15 cellular contexts compared by ENCODE assay signal in genomic region chrX:13164611-13165010, GRCh38.
A peak's percentile ranks its signal among the peaks of the same experiment; 100 is the strongest.
DNase-seq lines count a peak whose midpoint lies in the region; ATAC-seq and TF ChIP-seq lines count a peak whose summit lies in the region.
"Had no signal": no experiment of that assay in that cellular context is flagged by ENCODE, and none has a peak within 500 bp of the region (broad histone marks: within the 10 kb centered on the region; RNA-seq: fewer than 3 reads in every experiment).

No MANE protein-coding gene starts in this region.

- H3K23ac ChIP-seq in mesenchymal stem cell (ENCODE audit: low read length in 2 of 2) = no peak overlapping the region

- no TSS peak for BruUV-seq in mammary epithelial cell (replicated peaks; lab: Mats Ljungman, UMichigan)
- BruUV-seq in MCF 10A (replicated peaks; lab: Mats Ljungman, UMichigan) = no TSS peak

- H3K9ac ChIP-seq in mammary epithelial cell (ENCODE audit: insufficient read depth, low read length) = no peak overlapping the region
- H3K9ac ChIP-seq in mesenchymal stem cell (ENCODE audit: low read length) = peak overlapping the region; percentile 73

- H3K27me3 ChIP-seq in mammary epithelial cell (ENCODE audit: insufficient read depth, low read length) (no peaks in the 10 kb centered on the region), mesenchymal stem cell (ENCODE audit: control insufficient read depth in 1 of 2, insufficient read depth in 1 of 2, low read length in 2 of 2) (no peaks in the 10 kb centered on the region), upper lobe of right lung (no peaks in the 10 kb centered on the region)
- H3K27me3 ChIP-seq: upper lobe of left lung had no signal

- H3K18ac ChIP-seq in mesenchymal stem cell (ENCODE audit: low read depth in 1 of 2, low read length in 2 of 2) = no peak overlapping the region

- H3K4ac ChIP-seq in mesenchymal stem cell (ENCODE audit: low read depth in 1 of 2, low read length in 2 of 2) = no peak overlapping the region

- no peak overlapping the region for H2BK120ac ChIP-seq in mesenchymal stem cell (ENCODE audit: low read depth, low read length)

- H3K27me3 Mint-ChIP-seq in MCF 10A (ENCODE audit: insufficient read depth, unreplicated experiment) = peaks cover 15% of the 10 kb centered on the region
- peaks cover 4% of the 10 kb centered on the region for H3K27me3 Mint-ChIP-seq in endothelial cell (ENCODE audit: unreplicated experiment)

- H3K4me1 ChIP-seq in mammary epithelial cell (ENCODE audit: insufficient read depth, low read length) (peaks cover 3% of the 10 kb centered on the region), mesenchymal stem cell (ENCODE audit: control insufficient read depth, insufficient read depth, low read depth, low read length) (no peaks in the 10 kb centered on the region), upper lobe of right lung (peaks cover 17% of the 10 kb centered on the region)

- H4K91ac ChIP-seq in mesenchymal stem cell (ENCODE audit: low read length) = no peak overlapping the region

- intact Hi-C loops in mammary epithelial cell (cut with micrococcal nuclease) = no loop called here
- intact Hi-C loops in MCF 10A (cut with micrococcal nuclease) = no loop called here
- intact Hi-C loops in upper lobe of right lung (cut with DNase I) = no loop called here

- H3K14ac ChIP-seq in mesenchymal stem cell (ENCODE audit: low read length in 2 of 2) = no peak overlapping the region

- no peaks in the 10 kb centered on the region for H4K20me1 ChIP-seq in mammary epithelial cell (ENCODE audit: insufficient read depth, low read length)

- H3K4me3 ChIP-seq in mammary epithelial cell (replicated peaks in 1 of 3; ENCODE audit: insufficient read depth in 1 of 3, low read depth in 2 of 3, low read length in 3 of 3) (no peak overlapping the region), mesenchymal stem cell (ENCODE audit: insufficient read depth in 1 of 2, low read depth in 1 of 2, low read length in 2 of 2) (no peak overlapping the region), upper lobe of right lung (no peak overlapping the region)
- H3K4me3 ChIP-seq: GM12878, upper lobe of left lung had no signal

- no peaks in the 10 kb centered on the region for H3K79me1 ChIP-seq in mesenchymal stem cell (replicated peaks; ENCODE audit: low read length, poor library complexity, severe bottlenecking)

- WGBS in mammary epithelial cell (ENCODE audit: low coverage, missing lambda C conversion rate) = 65% methylated on average over 6 of the region's 7 CpGs
- 70% methylated on average over 5 of the region's 7 CpGs for WGBS in mesenchymal stem cell

- H3K9me3 Mint-ChIP-seq in MCF 10A (ENCODE audit: unreplicated experiment) = no peaks in the 10 kb centered on the region
- H3K9me3 Mint-ChIP-seq in endothelial cell (ENCODE audit: unreplicated experiment) = no peaks in the 10 kb centered on the region

- H2AFZ ChIP-seq in mammary epithelial cell (ENCODE audit: low read depth, low read length) (peak overlapping the region; percentile 51), mesenchymal stem cell (ENCODE audit: low read depth, low read length) (no peak overlapping the region)

- H3K36me3 ChIP-seq in mammary epithelial cell (ENCODE audit: insufficient read depth, low read length) (no peaks in the 10 kb centered on the region), mesenchymal stem cell (ENCODE audit: control insufficient read depth in 1 of 2, insufficient read depth in 2 of 2, low read depth in 1 of 2, low read length in 2 of 2) (no peaks in the 10 kb centered on the region), upper lobe of right lung (no peaks in the 10 kb centered on the region)
- H3K36me3 ChIP-seq: upper lobe of left lung had no signal

- H3K4me2 ChIP-seq in mammary epithelial cell (ENCODE audit: insufficient read depth, low read depth, low read length) (no peak overlapping the region), mesenchymal stem cell (ENCODE audit: low read length, poor library complexity, severe bottlenecking) (peak overlapping the region; percentile 29)

- H3K4me1 Mint-ChIP-seq in MCF 10A (ENCODE audit: insufficient read depth, unreplicated experiment) (no peaks in the 10 kb centered on the region), endothelial cell (ENCODE audit: unreplicated experiment) (peaks cover 28% of the 10 kb centered on the region)

- no peak overlapping the region for H4K8ac ChIP-seq in mesenchymal stem cell (ENCODE audit: low read length)

- H2AK5ac ChIP-seq in mesenchymal stem cell (ENCODE audit: low read length, severe bottlenecking) = no peak overlapping the region

- TF ChIP-seq CTCF in mammary epithelial cell (conservative IDR thresholded peaks at IDR 0.05 in 1 of 2, IDR thresholded peaks at IDR 0.05 in 1 of 2; ENCODE audit: extremely low read depth in 1 of 2, insufficient read depth in 1 of 2, low read depth in 1 of 2, low read length in 2 of 2) (no peak), MCF 10A (IDR thresholded peaks at IDR 0.05; ENCODE audit: unreplicated experiment) (no peak), endothelial cell (IDR thresholded peaks at IDR 0.05; ENCODE audit: unreplicated experiment) (no peak), upper lobe of right lung (IDR thresholded peaks at IDR 0.05) (no peak), GM13977 (IDR thresholded peaks at IDR 0.05; ENCODE audit: extremely low read depth, insufficient read depth, missing control alignments) (no peak)

- dilution Hi-C loops in mammary epithelial cell (cut with HindIII; ENCODE audit: low sequenced_read_pairs) = no loop called here

- H2BK12ac ChIP-seq in mesenchymal stem cell (ENCODE audit: low read length in 2 of 2) = no peak overlapping the region

- H3K9me3 ChIP-seq in mammary epithelial cell (replicated peaks; ENCODE audit: insufficient read depth, low read length) (no peaks in the 10 kb centered on the region), mesenchymal stem cell (ENCODE audit: control insufficient read depth, low read length) (peaks cover 4% of the 10 kb centered on the region), upper lobe of right lung (no peaks in the 10 kb centered on the region)
- H3K9me3 ChIP-seq: upper lobe of left lung had no signal

- no peak for ATAC-seq in upper lobe of right lung
- ATAC-seq: activated CD8-positive, alpha-beta T cell treated with anti-CD3 and anti-CD28 coated beads, Interleukin-2, amount 10 ng/mL, durations not matched to agents 7 days and 5 days; GM12878 had no signal

- no peaks in the 10 kb centered on the region for H3K79me2 ChIP-seq in mammary epithelial cell (ENCODE audit: insufficient read depth, low read length)

- POLR2A ChIA-PET in MCF 10A (lab: Yijun Ruan, JAX) = interaction anchor here (0.7 kb wide), 1 partner anchor 57 kb away, joined by 3 read pairs; no protein-coding TSS in a partner anchor

- in situ Hi-C loops in mammary epithelial cell (cut with MboI; ENCODE audit: low sequenced_read_pairs in 2 of 2) = no loop called here
- in situ Hi-C loops in GM13977 (cut with MboI; ENCODE audit: low pct_unique_long_range_greater_than_20kb, low sequenced_read_pairs, unreplicated experiment) = no loop called here

- CTCF ChIA-PET in mammary epithelial cell (lab: Charles Lee; ENCODE audit: low non-redundant PET) = no interaction called here
- CTCF ChIA-PET in MCF 10A (lab: Yijun Ruan, JAX) = interaction anchor here (1.0 kb wide), 1 partner anchor 74 kb away, joined by 7 read pairs; no protein-coding TSS in a partner anchor

- H2BK5ac ChIP-seq in mesenchymal stem cell (ENCODE audit: low read depth, low read length, poor library complexity, severe bottlenecking) = no peak overlapping the region

- H3K27ac ChIP-seq in mammary epithelial cell (ENCODE audit: insufficient read depth, low read depth, low read length) (no peak overlapping the region), mesenchymal stem cell (ENCODE audit: low read length, poor library complexity, severe bottlenecking) (no peak overlapping the region), upper lobe of right lung (peak overlapping the region; percentile 30)

- DNase-seq in mammary epithelial cell = no peak
- DNase-seq in MCF 10A (ENCODE audit: unreplicated experiment) = no peak
- DNase-seq in endothelial cell (ENCODE audit: low spot score) = no peak
- DNase-seq in mesenchymal stem cell = no peak
- no peak for DNase-seq in upper lobe of right lung
- no peak for DNase-seq in GM13977 (ENCODE audit: low spot score)
- DNase-seq in NCI-H2171 (lab: John Stamatoyannopoulos, UW) = no peak
- no peak for DNase-seq in effector CD4-positive, alpha-beta T cell
- DNase-seq: activated CD8-positive, alpha-beta T cell treated with anti-CD3 and anti-CD28 coated beads, Interleukin-2, amount 10 ng/mL, durations not matched to agents 7 days and 5 days; activated naive CD4-positive, alpha-beta T cell treated with Interleukin-2 at 50 U/mL for 16 hours; DMS79; IMR-90; T-helper 2 cell; upper lobe of left lung had no signal

- H3K27ac Mint-ChIP-seq in MCF 10A (ENCODE audit: low read depth, unreplicated experiment) (no peak overlapping the region), endothelial cell (ENCODE audit: unreplicated experiment) (peak overlapping the region; percentile 61)
- H3K27ac Mint-ChIP-seq: activated CD8-positive, alpha-beta T cell treated with anti-CD3 and anti-CD28 coated beads, Interleukin-2, amount 10 ng/mL, durations not matched to agents 7 days and 5 days had no signal

- no peaks in the 10 kb centered on the region for H3K36me3 Mint-ChIP-seq in MCF 10A (ENCODE audit: insufficient read depth, unreplicated experiment)
- H3K36me3 Mint-ChIP-seq in endothelial cell (ENCODE audit: low read depth, unreplicated experiment) = no peaks in the 10 kb centered on the region

- no peak overlapping the region for H3K4me3 Mint-ChIP-seq in MCF 10A (ENCODE audit: unreplicated experiment)
- H3K4me3 Mint-ChIP-seq in endothelial cell (ENCODE audit: unreplicated experiment) = no peak overlapping the region
- H3K4me3 Mint-ChIP-seq: activated CD8-positive, alpha-beta T cell treated with anti-CD3 and anti-CD28 coated beads, Interleukin-2, amount 10 ng/mL, durations not matched to agents 7 days and 5 days had no signal

- no peak overlapping the region for H2BK15ac ChIP-seq in mesenchymal stem cell (ENCODE audit: low read depth, poor library complexity, severe bottlenecking)
